24 cellular contexts compared by ENCODE assay signal in genomic region chr3:70833510-70833835, GRCh38.
DNase-seq lines count a peak whose midpoint lies in the region; ATAC-seq and TF ChIP-seq lines count a peak whose summit lies in the region.
"Had no signal": no experiment of that assay in that cellular context is flagged by ENCODE, and none has a peak within 500 bp of the region (broad histone marks: within the 10 kb centered on the region; RNA-seq: fewer than 3 reads in every experiment).

No MANE protein-coding gene starts in this region.

- TF ChIP-seq CTCF in CD14-positive monocyte (IDR thresholded peaks at IDR 0.05) (no peak), chondrocyte (IDR thresholded peaks at IDR 0.05) (no peak), osteoblast (IDR thresholded peaks at IDR 0.05; ENCODE audit: extremely low read depth, low read depth, low read length) (no peak)

- H4K20me1 ChIP-seq in osteoblast (ENCODE audit: insufficient read depth, low read length) = no peaks in the 10 kb centered on the region
- H4K20me1 ChIP-seq: BLaER1 had no signal

- no peaks in the 10 kb centered on the region for H3K79me2 ChIP-seq in osteoblast (ENCODE audit: insufficient read depth, low read length)

- H3K9me3 ChIP-seq in osteoblast (ENCODE audit: low read depth, low read length) = no peaks in the 10 kb centered on the region
- H3K9me3 ChIP-seq: adrenal gland, BLaER1, prostate gland, spleen had no signal

- H3K27ac ChIP-seq in osteoblast (ENCODE audit: low read depth, low read length) = peak overlapping the region; percentile 96
- H3K27ac ChIP-seq: BLaER1, cardiac muscle cell, prostate gland, WERI-Rb-1 had no signal

- H3K27me3 Mint-ChIP-seq in CD14-positive monocyte (ENCODE audit: low read depth in 3 of 3) (peaks cover 0 to 1% (median 0%) of the 10 kb centered on the region in 3 donors), chondrocyte (ENCODE audit: low read depth) (no peaks in the 10 kb centered on the region)

- no peaks in the 10 kb centered on the region for H3K36me3 ChIP-seq in osteoblast (ENCODE audit: insufficient read depth, low read length)
- H3K36me3 ChIP-seq: adrenal gland, BLaER1, cardiac muscle cell, prostate gland, spleen, WERI-Rb-1 had no signal

- no peak for DNase-seq in CD14-positive monocyte (ENCODE audit: low spot score)
- peak; percentile 73 for DNase-seq in MV-4-11 (lab: John Stamatoyannopoulos, UW)
- DNase-seq in chondrocyte (ENCODE audit: low spot score) = no peak
- DNase-seq in osteoblast (ENCODE audit: insufficient read length, low spot score, missing footprints) = no peak
- DNase-seq in NCI-H1105 (lab: John Stamatoyannopoulos, UW) = no peak
- no peak for DNase-seq in T-helper 1 cell
- DNase-seq: activated CD4-positive, alpha-beta T cell treated with anti-CD3 and anti-CD28 coated beads, Interleukin-2, amount 50 U/mL, for 4 hours; activated gamma-delta T cell; adrenal gland; dorsolateral prefrontal cortex; foreskin melanocyte; natural killer cell; NCI-H1436 treated with DMSO at 0.1 percent for 48 hours; NCI-H2171; NCI-H526 treated with DMSO at 0.1 percent for 48 hours; SIG-M5; spleen; T-helper 2 cell; WERI-Rb-1 had no signal

- H3K9me3 Mint-ChIP-seq in CD14-positive monocyte (peaks cover 0 to 6% (median 1%) of the 10 kb centered on the region in 7 donors), chondrocyte (ENCODE audit: low read depth) (peaks cover 3% of the 10 kb centered on the region)
- H3K9me3 Mint-ChIP-seq: natural killer cell had no signal

- no peaks in the 10 kb centered on the region for H3K36me3 Mint-ChIP-seq in CD14-positive monocyte
- H3K36me3 Mint-ChIP-seq in chondrocyte (ENCODE audit: low read depth) = no peaks in the 10 kb centered on the region
- H3K36me3 Mint-ChIP-seq: natural killer cell had no signal

- H3K27ac Mint-ChIP-seq in CD14-positive monocyte = peak overlapping the region; percentile 63 to 89 (median 76)
- H3K27ac Mint-ChIP-seq in chondrocyte (ENCODE audit: unreplicated experiment) = peak overlapping the region; percentile 95
- H3K27ac Mint-ChIP-seq: natural killer cell had no signal

- H3K4me3 ChIP-seq in osteoblast (ENCODE audit: insufficient read depth, low read length) = no peak overlapping the region
- H3K4me3 ChIP-seq: adrenal gland, BLaER1, cardiac muscle cell, dorsolateral prefrontal cortex, prostate gland, spleen had no signal

- peaks cover 24% of the 10 kb centered on the region for H3K4me1 Mint-ChIP-seq in CD14-positive monocyte
- peaks cover 49% of the 10 kb centered on the region for H3K4me1 Mint-ChIP-seq in chondrocyte (ENCODE audit: low read depth)
- H3K4me1 Mint-ChIP-seq: natural killer cell had no signal

- H3K4me2 ChIP-seq in osteoblast (ENCODE audit: insufficient read depth, low read length) = peak overlapping the region; percentile 60

- H3K27me3 ChIP-seq in osteoblast (ENCODE audit: insufficient read depth, low read length) = no peaks in the 10 kb centered on the region
- H3K27me3 ChIP-seq: adrenal gland, BLaER1, cardiac muscle cell, dorsolateral prefrontal cortex, spleen had no signal

- no peak overlapping the region for H2AFZ ChIP-seq in osteoblast (ENCODE audit: low read length)

- ATAC-seq in HG02852 (IDR thresholded peaks at IDR 0.05; ENCODE audit: unreplicated experiment) (no peak), GM21786 (IDR thresholded peaks at IDR 0.05; ENCODE audit: unreplicated experiment) (no peak)
- ATAC-seq: natural killer cell had no signal

- H3K4me1 ChIP-seq in osteoblast (ENCODE audit: insufficient read depth, low read length) = peaks cover 30% of the 10 kb centered on the region
- H3K4me1 ChIP-seq: prostate gland had no signal

- intact Hi-C loops in CD14-positive monocyte (cut with micrococcal nuclease) = no loop called here

- H3K4me3 Mint-ChIP-seq in CD14-positive monocyte = peak overlapping the region; percentile 49 to 70
- H3K4me3 Mint-ChIP-seq in chondrocyte (ENCODE audit: unreplicated experiment) = no peak overlapping the region
- H3K4me3 Mint-ChIP-seq: natural killer cell had no signal
